In genomic region chr2:42359894-42360483, GRCh38 we compare ENCODE assay signal across 1 cellular context.
A peak's percentile ranks its signal among the peaks of the same experiment; 100 is the strongest.
TF ChIP-seq lines count a peak whose summit lies in the region.

No MANE protein-coding gene starts in this region.

TF ChIP-seq in K562, 482 proteins besides CTCF, POLR2A, EP300 and RAD21 (continued from another document and continues in another):
- TF ChIP-seq ZBTB34 (CRISPR knock-in tag; IDR thresholded peaks at IDR 0.05): no peak
- no peak for TF ChIP-seq SMARCA5 (IDR thresholded peaks at IDR 0.05)
- no peak for TF ChIP-seq MTF1 (CRISPR knock-in tag; IDR thresholded peaks at IDR 0.05; ENCODE audit: borderline replicate concordance)
- TF ChIP-seq MYNN (IDR thresholded peaks at IDR 0.05): no peak
- no peak for TF ChIP-seq MYNN (CRISPR knock-in tag; IDR thresholded peaks at IDR 0.05)
- no peak for TF ChIP-seq PBX2 (CRISPR knock-in tag; IDR thresholded peaks at IDR 0.05; ENCODE audit: low read depth)
- no peak for TF ChIP-seq PBX2 (tag; conservative IDR thresholded peaks at IDR 0.05; ENCODE audit: low read depth)
- no peak for TF ChIP-seq ZNF586 (CRISPR knock-in tag; conservative IDR thresholded peaks at IDR 0.05)
- no peak for TF ChIP-seq POLR2H (tag; IDR thresholded peaks at IDR 0.05; ENCODE audit: low read depth)
- no peak for TF ChIP-seq SRSF3 (IDR thresholded peaks at IDR 0.05; ENCODE audit: insufficient read depth, low read length)
- no peak for TF ChIP-seq RNF219 (CRISPR knock-in tag; IDR thresholded peaks at IDR 0.05)
- TF ChIP-seq ZNF407 (IDR thresholded peaks at IDR 0.05; ENCODE audit: low read depth): no peak
- peak; percentile 93 to 94 for TF ChIP-seq KDM1A (IDR thresholded peaks at IDR 0.05)
- TF ChIP-seq RHOXF2B (CRISPR knock-in tag; conservative IDR thresholded peaks at IDR 0.05): no peak
- TF ChIP-seq ZNF239 (CRISPR knock-in tag; IDR thresholded peaks at IDR 0.05): no peak
- no peak for TF ChIP-seq AFF1 (IDR thresholded peaks at IDR 0.05; ENCODE audit: low read depth in 1 of 2, partially characterized antibody in 2 of 2)
- peak; percentile 74 to 77 for TF ChIP-seq ARNT (IDR thresholded peaks at IDR 0.05)
- no peak for TF ChIP-seq ARID2 (IDR thresholded peaks at IDR 0.05)
- TF ChIP-seq ZNF175 (CRISPR knock-in tag; IDR thresholded peaks at IDR 0.05; ENCODE audit: low read depth): peak; percentile 65; the same call in 1 of the 2 replicates
- TF ChIP-seq FOXJ3 (CRISPR knock-in tag; IDR thresholded peaks at IDR 0.05): no peak
- no peak for TF ChIP-seq SREBF1 (IDR thresholded peaks at IDR 0.05; ENCODE audit: borderline replicate concordance, low read depth, low read length)
- no peak for TF ChIP-seq HCFC1 (IDR thresholded peaks at IDR 0.05; ENCODE audit: low read depth, low read length)
- peak; percentile 29 for TF ChIP-seq PRDM10 (IDR thresholded peaks at IDR 0.05; ENCODE audit: partially characterized antibody)
- TF ChIP-seq KDM4B (IDR thresholded peaks at IDR 0.05; ENCODE audit: borderline replicate concordance in 2 of 2, low read depth in 1 of 2): no peak
- TF ChIP-seq SMAD3 (CRISPR knock-in tag; conservative IDR thresholded peaks at IDR 0.05): 0 out of 2 replicates have a peak, but pooled peaks have one; percentile 60
- no peak for TF ChIP-seq SREBF2 (CRISPR knock-in tag; IDR thresholded peaks at IDR 0.05)
- no peak for TF ChIP-seq TCFL5 (CRISPR knock-in tag; conservative IDR thresholded peaks at IDR 0.05)
- TF ChIP-seq ZNF583 (CRISPR knock-in tag; IDR thresholded peaks at IDR 0.05): no peak
- no peak for TF ChIP-seq ZBTB12 (CRISPR knock-in tag; IDR thresholded peaks at IDR 0.05)
- no peak for TF ChIP-seq NFYB (IDR thresholded peaks at IDR 0.05; ENCODE audit: extremely low read depth, insufficient read length)
- no peak for TF ChIP-seq SP2 (IDR thresholded peaks at IDR 0.05; ENCODE audit: extremely low read depth, low read depth, low read length, poor library complexity, severe bottlenecking)
- TF ChIP-seq MEIS2 (IDR thresholded peaks at IDR 0.05; ENCODE audit: partially characterized antibody): peak; percentile 45
- no peak for TF ChIP-seq JUNB (CRISPR knock-in tag; conservative IDR thresholded peaks at IDR 0.05)
- no peak for TF ChIP-seq ELF1 (tag; IDR thresholded peaks at IDR 0.05)
- TF ChIP-seq POLR3A (IDR thresholded peaks at IDR 0.05; ENCODE audit: borderline replicate concordance, extremely low read depth, insufficient read depth, insufficient read length): no peak
- no peak for TF ChIP-seq ZNF77 (CRISPR knock-in tag; IDR thresholded peaks at IDR 0.05)
- TF ChIP-seq HMG20A (CRISPR knock-in tag; conservative IDR thresholded peaks at IDR 0.05): no peak
- TF ChIP-seq SMARCB1 (IDR thresholded peaks at IDR 0.05; ENCODE audit: insufficient read length, low read depth): no peak
- TF ChIP-seq GTF2E2 (tag; IDR thresholded peaks at IDR 0.05): no peak
